ENCODE assay signal across 8 cellular contexts in genomic region chr1:2381741-2382620, GRCh38. TPM values are rescaled to one million over a fixed set of nuclear protein-coding genes. Genes with fewer than 3 reads are reported as not detected.
DNase-seq lines count a peak whose midpoint lies in the region; ATAC-seq and TF ChIP-seq lines count a peak whose summit lies in the region.

No MANE protein-coding gene starts in this region.

- ATAC-seq in GM18502 (IDR thresholded peaks at IDR 0.05; ENCODE audit: poor library complexity, unreplicated experiment), result peak; percentile 60
- peak; percentile 99 for ATAC-seq in activated CD8-positive, alpha-beta T cell treated with anti-CD3 and anti-CD28 coated beads for 36 hours
- ATAC-seq in HG03571 (IDR thresholded peaks at IDR 0.05; ENCODE audit: unreplicated experiment), result no peak

- H2BK5ac ChIP-seq in mesendoderm (ENCODE audit: low read length), result no peak overlapping the region

- H3K27ac Mint-ChIP-seq in activated CD8-positive, alpha-beta T cell treated with anti-CD3 and anti-CD28 coated beads for 36 hours, result no peak overlapping the region

- H3K4me3 ChIP-seq in AG04450 (ENCODE audit: low read depth, low read length) (no peak overlapping the region), NB4 (ENCODE audit: low read depth, low read length) (no peak overlapping the region), mesendoderm (ENCODE audit: low read length) (no peak overlapping the region)

- H3K4me1 Mint-ChIP-seq in activated CD8-positive, alpha-beta T cell treated with anti-CD3 and anti-CD28 coated beads for 36 hours (ENCODE audit: low read depth), result no peaks in the 10 kb centered on the region

- no peaks in the 10 kb centered on the region; the same call in 1 of the 2 replicates for H3K9me3 ChIP-seq in AG04450 (ENCODE audit: control insufficient read depth, insufficient read depth, low read length)

- H4K8ac ChIP-seq in mesendoderm (ENCODE audit: low read depth, low read length), result no peak overlapping the region

- TF ChIP-seq POLR2A in NB4 (IDR thresholded peaks at IDR 0.05; ENCODE audit: extremely low read depth, insufficient read length), result no peak

- H4K5ac ChIP-seq in mesendoderm (ENCODE audit: low read length), result no peak overlapping the region

- H3K4me2 ChIP-seq in mesendoderm (ENCODE audit: low read length), result no peak overlapping the region

- H3K9ac ChIP-seq in mesendoderm (ENCODE audit: low read length), result no peak overlapping the region

- POLR2A ChIA-PET in AG04450 (lab: Yijun Ruan, JAX), result interaction anchor here (0.5 to 2.8 kb wide), 7 partner anchors 9 to 187 kb away, joined by 3 to 24 read pairs (median 5); partner anchors contain the start of genes FAAP20, MORN1 and RER1
- POLR2A ChIA-PET in activated CD8-positive, alpha-beta T cell treated with anti-CD3 and anti-CD28 coated beads for 36 hours (lab: Charles Lee), result interaction anchor here (0.6 to 1.9 kb wide), 6 partner anchors 66 to 192 kb away, joined by 3 to 13 read pairs (median 4); partner anchors contain the start of gene FAAP20

- TF ChIP-seq CTCF in AG04450 (IDR thresholded peaks at IDR 0.05; ENCODE audit: low read depth, low read length), result peak; percentile 95
- peak; percentile 73 for TF ChIP-seq CTCF in NB4 (IDR thresholded peaks at IDR 0.05; ENCODE audit: low read depth, low read length)
- TF ChIP-seq CTCF in activated CD8-positive, alpha-beta T cell treated with anti-CD3 and anti-CD28 coated beads for 36 hours (IDR thresholded peaks at IDR 0.05), result peak; percentile 94

- H2AK5ac ChIP-seq in mesendoderm (ENCODE audit: low read length), result no peak overlapping the region

- WGBS in mesendoderm (ENCODE audit: extremely low coverage, insufficient coverage, low lambda C conversion rate), result no CpG with 5 or more reads among the region's 28 CpGs

- no peaks in the 10 kb centered on the region for H3K27me3 Mint-ChIP-seq in activated CD8-positive, alpha-beta T cell treated with anti-CD3 and anti-CD28 coated beads for 36 hours

- intact Hi-C loops in activated CD8-positive, alpha-beta T cell treated with anti-CD3 and anti-CD28 coated beads for 36 hours (cut with micrococcal nuclease), result loop anchor here (5.0 kb wide), 1 partner anchor 185 kb away; no protein-coding TSS in a partner anchor

- H3K9me3 Mint-ChIP-seq in activated CD8-positive, alpha-beta T cell treated with anti-CD3 and anti-CD28 coated beads for 36 hours, result no peaks in the 10 kb centered on the region

- no peaks in the 10 kb centered on the region for H3K79me1 ChIP-seq in mesendoderm (ENCODE audit: low read length)

- H3K4me3 Mint-ChIP-seq in activated CD8-positive, alpha-beta T cell treated with anti-CD3 and anti-CD28 coated beads for 36 hours, result no peak overlapping the region

- no peaks in the 10 kb centered on the region for H3K79me2 ChIP-seq in mesendoderm (ENCODE audit: control insufficient read depth, insufficient read depth, low read length)

- no peak overlapping the region for H3K23ac ChIP-seq in mesendoderm (ENCODE audit: low read length)

- no peak overlapping the region for H3K56ac ChIP-seq in mesendoderm (ENCODE audit: low read length)

- H2BK120ac ChIP-seq in mesendoderm (ENCODE audit: low read depth, low read length), result no peak overlapping the region

- no peak overlapping the region for H3K4ac ChIP-seq in mesendoderm (ENCODE audit: low read depth, low read length)

- H3K27me3 ChIP-seq in AG04450 (ENCODE audit: control insufficient read depth, insufficient read depth, low read length) (no peaks in the 10 kb centered on the region), mesendoderm (ENCODE audit: insufficient read depth, low read length, poor library complexity) (no peaks in the 10 kb centered on the region)

- peak; percentile 56 for DNase-seq in AG04450 (ENCODE audit: low read depth, low spot score)
- DNase-seq in NB4 (ENCODE audit: low read depth), result peak; percentile 75
- peak; percentile 81 for DNase-seq in activated CD8-positive, alpha-beta T cell treated with anti-CD3 and anti-CD28 coated beads for 36 hours
- peak; percentile 71 for DNase-seq in effector CD4-positive, alpha-beta T cell
- peak; percentile 78 for DNase-seq in mesendoderm
- DNase-seq in stimulated activated CD8-positive, alpha-beta memory T cell treated with anti-CD3 and anti-CD28 coated beads, Interleukin-15, amount 100 ng/mL, for 48 hours (ENCODE audit: low read depth in 2 of 2), result peak; percentile 54 to 58

- no peaks in the 10 kb centered on the region for H3K4me1 ChIP-seq in mesendoderm (ENCODE audit: control insufficient read depth, low read depth, low read length)

- H2BK15ac ChIP-seq in mesendoderm (replicated peaks; ENCODE audit: low read depth), result no peak overlapping the region

- CTCF ChIA-PET in AG04450 (lab: Charles Lee), result interaction anchor here (0.6 to 8.6 kb wide), 43 partner anchors 8 to 371 kb away, joined by 3 to 255 read pairs (median 5); partner anchors contain the start of genes FAAP20, MORN1 and RER1
- CTCF ChIA-PET in activated CD8-positive, alpha-beta T cell treated with anti-CD3 and anti-CD28 coated beads for 36 hours (lab: Charles Lee), result interaction anchor here (0.5 to 10.8 kb wide), 32 partner anchors 9 to 255 kb away, joined by 3 to 239 read pairs (median 4); partner anchors contain the start of genes FAAP20, MORN1 and RER1

- H3K36me3 Mint-ChIP-seq in activated CD8-positive, alpha-beta T cell treated with anti-CD3 and anti-CD28 coated beads for 36 hours (ENCODE audit: low read depth), result no peaks in the 10 kb centered on the region

- no peak overlapping the region for H3K27ac ChIP-seq in AG04450 (ENCODE audit: low read depth, low read length)
- H3K27ac ChIP-seq in mesendoderm (ENCODE audit: low read depth, low read length), result no peak overlapping the region

- H3K18ac ChIP-seq in mesendoderm (ENCODE audit: low read length), result no peak overlapping the region

- no peaks in the 10 kb centered on the region for H3K36me3 ChIP-seq in mesendoderm (ENCODE audit: control insufficient read depth, insufficient read depth, low read length)

RNA-seq across cellular contexts. Expression of gene MORN1, which starts 9.4 kb away (rescaled TPM):
- 3.0 and 3.6 TPM in 2 replicates for polyA plus RNA-seq in AG04450 (2011; rRNA removed)
- polyA minus RNA-seq in AG04450 (2011; rRNA and poly(A)+ RNA removed), result 8.1 and 11.0 TPM in 2 replicates
- total RNA-seq in activated CD8-positive, alpha-beta T cell treated with anti-CD3 and anti-CD28 coated beads for 36 hours, result 1 to 10 TPM; 5.9 to 6.6 TPM
- 2.1 TPM for polyA plus RNA-seq in mesendoderm (2013, experiment 1 of 2)
- 1.6 TPM for polyA plus RNA-seq in mesendoderm (2013, experiment 2 of 2)

RNA-seq across cellular contexts. Expression of gene RER1, which starts 9.7 kb away (rescaled TPM):
- polyA plus RNA-seq in AG04450 (2011; rRNA removed), result 312 and 324 TPM in 2 replicates
- polyA minus RNA-seq in AG04450 (2011; rRNA and poly(A)+ RNA removed), result 243 and 249 TPM in 2 replicates
- 100 to 1,000 TPM; 120 to 131 TPM for total RNA-seq in activated CD8-positive, alpha-beta T cell treated with anti-CD3 and anti-CD28 coated beads for 36 hours
- 78.4 TPM for polyA plus RNA-seq in mesendoderm (2013, experiment 1 of 2)
- polyA plus RNA-seq in mesendoderm (2013, experiment 2 of 2), result 82.3 TPM

RNA-seq across cellular contexts. Expression of gene PEX10, which starts 30.4 kb away (rescaled TPM):
- 11.9 and 14.4 TPM in 2 replicates for polyA plus RNA-seq in AG04450 (2011; rRNA removed)
- 9.0 and 9.1 TPM in 2 replicates for polyA minus RNA-seq in AG04450 (2011; rRNA and poly(A)+ RNA removed)
- 10 to 100 TPM; 17.1 to 19.0 TPM for total RNA-seq in activated CD8-positive, alpha-beta T cell treated with anti-CD3 and anti-CD28 coated beads for 36 hours
- polyA plus RNA-seq in mesendoderm (2013, experiment 1 of 2), result 17.5 TPM
- 18.3 TPM for polyA plus RNA-seq in mesendoderm (2013, experiment 2 of 2)
